1 cellular context compared by ENCODE assay signal in the genomic region with DNA sequence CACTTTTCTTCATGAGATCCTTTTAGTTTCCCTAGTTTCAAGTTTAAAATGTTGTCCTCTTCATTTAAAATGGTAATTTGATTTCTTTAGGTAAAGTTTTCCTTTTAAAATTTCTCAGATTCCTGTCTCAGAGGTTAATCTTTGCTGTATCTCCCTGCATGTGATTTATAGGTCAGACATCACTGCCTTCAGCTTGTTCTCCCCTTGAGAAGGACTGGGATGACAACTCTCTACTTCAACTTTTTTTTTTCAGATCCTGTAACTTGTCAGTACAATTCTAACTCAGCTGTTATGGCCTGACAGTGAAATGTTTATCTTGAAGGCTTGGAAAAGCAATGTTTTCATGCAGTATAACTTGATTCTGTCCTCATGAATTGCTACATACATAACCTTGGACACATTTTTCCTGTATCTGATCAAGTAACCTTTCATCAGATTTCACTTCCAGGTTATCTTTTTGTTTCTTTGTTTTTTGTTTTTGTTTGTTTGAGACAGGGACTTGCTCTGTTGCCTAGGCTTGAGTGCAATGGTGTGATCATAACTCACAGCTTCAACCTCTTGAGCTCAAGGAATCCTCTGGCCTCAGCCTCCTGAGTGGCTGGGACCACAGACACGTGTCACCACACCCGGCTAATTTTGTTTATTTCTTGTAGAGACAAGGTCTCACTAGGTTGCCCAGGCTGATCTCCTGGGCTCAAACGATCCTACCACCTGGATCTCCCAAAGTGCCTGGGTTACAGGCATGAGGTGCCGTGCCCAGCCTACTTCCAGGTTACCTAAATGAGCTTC.
TF ChIP-seq lines count a peak whose summit lies in the region.

No MANE protein-coding gene starts in this region.

TF ChIP-seq in H1, 55 proteins besides CTCF, POLR2A, EP300 and RAD21:
- TF ChIP-seq TCF12 (IDR thresholded peaks at IDR 0.05; ENCODE audit: low read depth, low read length) (no peak), PHF8 (conservative IDR thresholded peaks at IDR 0.05; ENCODE audit: low read depth, low read length) (no peak), JUND (IDR thresholded peaks at IDR 0.05; ENCODE audit: low read length) (no peak), SIRT6 (IDR thresholded peaks at IDR 0.05; ENCODE audit: low read length) (no peak), TAF7 (optimal IDR thresholded peaks at IDR 0.05; ENCODE audit: borderline replicate concordance, low read depth, low read length) (no peak), MAFK (IDR thresholded peaks at IDR 0.05; ENCODE audit: low read depth, low read length) (no peak)
